Comparison of ENCODE assay signal across 21 cellular contexts in the genomic region with DNA sequence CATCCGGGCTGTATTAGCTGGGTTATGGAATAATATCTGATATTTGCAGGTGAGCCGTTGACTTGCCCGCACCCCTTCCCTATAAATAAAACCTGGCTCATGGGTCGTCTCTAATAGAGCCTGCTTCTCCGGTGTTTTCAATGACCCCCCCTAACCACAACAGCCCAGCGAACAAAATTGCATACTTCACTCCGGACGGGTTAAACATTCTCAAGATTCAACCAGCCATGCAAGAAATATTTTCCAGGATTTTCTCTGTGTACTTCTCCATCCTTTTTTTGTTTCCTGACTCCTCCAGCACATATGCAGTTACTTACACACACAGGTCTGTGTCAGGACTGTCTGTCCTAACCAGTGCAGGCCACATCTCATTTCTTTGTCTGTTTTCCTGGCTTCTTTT.
"Had no signal": no experiment of that assay in that cellular context is flagged by ENCODE, and none has a peak within 500 bp of the region (broad histone marks: within the 10 kb centered on the region; RNA-seq: fewer than 3 reads in every experiment).

No MANE protein-coding gene starts in this region.

- H3K27me3 Mint-ChIP-seq: memory B cell had no signal

- H3K36me3 Mint-ChIP-seq: memory B cell; mesothelial cell of epicardium; natural killer cell; neural progenitor cell; stimulated activated effector memory CD8-positive, alpha-beta T cell treated with anti-CD3 and anti-CD28 coated beads, Interleukin-12 subunit alpha, Interleukin-12 subunit beta, amount 100 ng/mL, for 72 hours had no signal

- FAIRE-seq: colon had no signal

- ATAC-seq: lower lobe of right lung; natural killer cell; right lobe of liver; stimulated activated effector memory CD8-positive, alpha-beta T cell treated with anti-CD3 and anti-CD28 coated beads, Interleukin-12 subunit alpha, Interleukin-12 subunit beta, amount 100 ng/mL, for 72 hours; stimulated activated naive CD8-positive, alpha-beta T cell treated with anti-CD3 and anti-CD28 coated beads, Interleukin-15, Interleukin-2, amounts not matched to agents 100 U/mL and 50 U/mL, for 24 hours; upper lobe of right lung had no signal

- H3K4me3 Mint-ChIP-seq: memory B cell; mesothelial cell of epicardium; natural killer cell; neural progenitor cell; stimulated activated effector memory CD8-positive, alpha-beta T cell treated with anti-CD3 and anti-CD28 coated beads, Interleukin-12 subunit alpha, Interleukin-12 subunit beta, amount 100 ng/mL, for 72 hours had no signal

- H3K4me1 Mint-ChIP-seq: memory B cell; mesothelial cell of epicardium; natural killer cell; stimulated activated effector memory CD8-positive, alpha-beta T cell treated with anti-CD3 and anti-CD28 coated beads, Interleukin-12 subunit alpha, Interleukin-12 subunit beta, amount 100 ng/mL, for 72 hours had no signal

- H3K27ac Mint-ChIP-seq: memory B cell; mesothelial cell of epicardium; natural killer cell; stimulated activated effector memory CD8-positive, alpha-beta T cell treated with anti-CD3 and anti-CD28 coated beads, Interleukin-12 subunit alpha, Interleukin-12 subunit beta, amount 100 ng/mL, for 72 hours had no signal

- H3K27ac ChIP-seq: left ventricle myocardium inferior, lower lobe of right lung, neural progenitor cell, ovary, right lobe of liver, tibial nerve, upper lobe of right lung, vagina had no signal

- H3K9me3 Mint-ChIP-seq: mesothelial cell of epicardium, natural killer cell, neural progenitor cell had no signal

- H3K4me1 ChIP-seq: left ventricle myocardium inferior, lower lobe of right lung, neural progenitor cell, right lobe of liver, tibial nerve, upper lobe of right lung, vagina had no signal

- DNase-seq: dermis blood vessel endothelial cell; erythroblast; foreskin melanocyte; hippocampal formation; left ventricle myocardium inferior; lower lobe of right lung; natural killer cell; nucleus accumbens; ovary; right lobe of liver; stimulated activated CD4-positive, alpha-beta T cell treated with anti-CD3 and anti-CD28 coated beads, Interleukin-4, amount 100 ng/mL, for 1 hour; stimulated activated CD8-positive, alpha-beta memory T cell treated with anti-CD3 and anti-CD28 coated beads, Interleukin-4, amount 100 ng/mL, for 48 hours; stimulated activated naive CD8-positive, alpha-beta T cell treated with anti-CD3 and anti-CD28 coated beads, Interleukin-15, Interleukin-2, amounts not matched to agents 100 U/mL and 50 U/mL, for 24 hours; upper lobe of right lung had no signal

- H3K36me3 ChIP-seq: left ventricle myocardium inferior, lower lobe of right lung, neural progenitor cell, ovary, right lobe of liver, tibial nerve, upper lobe of right lung, vagina had no signal

- H3K9ac ChIP-seq: neural progenitor cell had no signal

- H3K4me3 ChIP-seq: left ventricle myocardium inferior, lower lobe of right lung, neural progenitor cell, ovary, right lobe of liver, tibial nerve, upper lobe of right lung, vagina had no signal

- H3K9me3 ChIP-seq: left ventricle myocardium inferior, lower lobe of right lung, ovary, right lobe of liver, upper lobe of right lung, vagina had no signal
